Comparison of ENCODE assay signal across 8 cellular contexts in the genomic region with DNA sequence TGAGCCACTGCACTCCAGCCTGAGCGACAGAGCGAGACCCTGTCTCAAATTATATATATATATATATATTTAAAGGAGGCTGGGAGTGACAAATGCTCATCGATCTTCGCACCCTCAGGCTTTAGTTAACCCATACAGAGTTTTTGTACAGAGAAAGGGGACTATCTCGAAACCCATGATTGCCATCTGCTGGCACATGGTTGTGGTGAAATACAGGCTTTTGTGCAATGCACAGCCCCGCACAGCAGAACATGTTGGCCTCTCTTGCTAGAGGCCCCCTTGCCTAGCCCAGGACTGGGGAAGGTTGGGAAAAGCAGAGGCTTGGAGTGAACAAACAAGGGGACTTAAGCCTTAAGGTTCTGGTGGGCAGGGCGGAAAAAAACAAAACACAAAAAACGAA. TPM values are rescaled to one million over a fixed set of nuclear protein-coding genes. Genes with fewer than 3 reads are reported as not detected.
DNase-seq lines count a peak whose midpoint lies in the region; ATAC-seq and TF ChIP-seq lines count a peak whose summit lies in the region.

No MANE protein-coding gene starts in this region.

- TF ChIP-seq CTCF in HCT116 (IDR thresholded peaks at IDR 0.05 in 2 of 3, conservative IDR thresholded peaks at IDR 0.05 in 1 of 3; ENCODE audit: borderline replicate concordance in 1 of 3, insufficient read depth in 1 of 3, low read depth in 2 of 3, low read length in 2 of 3) (peak; percentile 45 to 49 (median 48); a peak in 5 of 6 replicates), Panc1 (IDR thresholded peaks at IDR 0.05) (no peak; the same call in 1 of the 2 replicates), thyroid gland (IDR thresholded peaks at IDR 0.05) (no peak), vagina (IDR thresholded peaks at IDR 0.05) (no peak)

- RAD21 ChIA-PET in HCT116 (lab: Charles Lee; ENCODE audit: low non-redundant PET in 1 of 2, low total read pairs in 2 of 2, uncharacterized antibody in 2 of 2, unreplicated experiment in 2 of 2), result no interaction called here

- H3K27ac ChIP-seq in HCT116 (ENCODE audit: low read depth, low read length) (no peak overlapping the region), Panc1 (ENCODE audit: low read length) (no peak overlapping the region), thyroid gland (no peak overlapping the region), vagina (no peak overlapping the region)

- no peak overlapping the region for H3K9ac ChIP-seq in HCT116 (ENCODE audit: low read length)

- in situ Hi-C loops in Panc1 (cut with HindIII; ENCODE audit: low pct_unique_long_range_greater_than_20kb, low sequenced_read_pairs), result no loop called here

- intact Hi-C loops in HCT116 (cut with micrococcal nuclease) (no loop called here), Panc1 (cut with micrococcal nuclease; ENCODE audit: unreplicated experiment) (no loop called here), thyroid gland (cut with DNase I) (loop anchor here (10.0 kb wide), 1 partner anchor 74 kb away; the partner anchor contains the start of gene MADD), vagina (cut with DNase I) (no loop called here)

- CTCF ChIA-PET in HCT116 (lab: Charles Lee), result interaction anchor here (1.7 kb wide), 1 partner anchor 115 kb away, joined by 4 read pairs; no protein-coding TSS in a partner anchor
- CTCF ChIA-PET in Panc1 (lab: Charles Lee), result interaction anchor here (0.6 kb wide), 1 partner anchor 279 kb away, joined by 7 read pairs; no protein-coding TSS in a partner anchor

- H3K4me1 ChIP-seq in HCT116 (ENCODE audit: control insufficient read depth in 1 of 2, insufficient read depth in 2 of 2, low read length in 2 of 2) (no peaks in the 10 kb centered on the region), Panc1 (ENCODE audit: control insufficient read depth, insufficient read depth, low read length) (no peaks in the 10 kb centered on the region), thyroid gland (no peaks in the 10 kb centered on the region), vagina (no peaks in the 10 kb centered on the region)

- no peak overlapping the region for H3K4me2 ChIP-seq in HCT116 (ENCODE audit: low read length)

- peak overlapping the region; percentile 54 for H2AFZ ChIP-seq in HCT116 (ENCODE audit: low read depth, low read length, poor library complexity, severe bottlenecking)

- H3K27me3 ChIP-seq in HCT116 (ENCODE audit: insufficient read depth, low read length) (no peaks in the 10 kb centered on the region), Panc1 (ENCODE audit: control insufficient read depth, insufficient read depth, low read length) (no peaks in the 10 kb centered on the region), thyroid gland (no peaks in the 10 kb centered on the region), vagina (no peaks in the 10 kb centered on the region)

- H3K4me3 ChIP-seq in HCT116 (replicated peaks in 1 of 2; ENCODE audit: low read depth in 1 of 2, low read length in 2 of 2), result no peak overlapping the region
- no peak overlapping the region for H3K4me3 ChIP-seq in Panc1 (ENCODE audit: low read depth in 2 of 2, low read length in 2 of 2)
- no peak overlapping the region for H3K4me3 ChIP-seq in thyroid gland (replicated peaks in 1 of 3)
- no peak overlapping the region for H3K4me3 ChIP-seq in vagina

- ATAC-seq in HCT116 (peak; percentile 80), Panc1 (peak; percentile 74)

- no peak for TF ChIP-seq POLR2A in HCT116 (IDR thresholded peaks at IDR 0.05; ENCODE audit: borderline replicate concordance, extremely low read depth, insufficient read depth, insufficient read length)
- no peak for TF ChIP-seq POLR2A in thyroid gland (IDR thresholded peaks at IDR 0.05)
- no peak for TF ChIP-seq POLR2A in vagina (IDR thresholded peaks at IDR 0.05)

- BruUV-seq in HCT116 (replicated peaks; lab: Mats Ljungman, UMichigan) (no TSS peak), Panc1 (replicated peaks; lab: Mats Ljungman, UMichigan) (no TSS peak)

- 81 to 85% methylated on average over 7 of the region's 8 CpGs for WGBS in thyroid gland, 2 donors

- no peaks in the 10 kb centered on the region for H4K20me1 ChIP-seq in HCT116 (ENCODE audit: insufficient read depth)

- H3K79me2 ChIP-seq in HCT116 (ENCODE audit: insufficient read depth, low read length), result no peaks in the 10 kb centered on the region

- peak; percentile 65 for TF ChIP-seq RAD21 in HCT116 (IDR thresholded peaks at IDR 0.05; ENCODE audit: low read depth)

- H3K9me2 ChIP-seq in HCT116 (ENCODE audit: insufficient read depth), result no peaks in the 10 kb centered on the region

- H3K36me3 ChIP-seq in HCT116 (ENCODE audit: control insufficient read depth in 1 of 2, insufficient read depth in 2 of 2, low read length in 2 of 2), result no peaks in the 10 kb centered on the region
- no peaks in the 10 kb centered on the region for H3K36me3 ChIP-seq in Panc1 (ENCODE audit: control insufficient read depth, insufficient read depth, low read length)
- H3K36me3 ChIP-seq in thyroid gland, result no peaks in the 10 kb centered on the region
- H3K36me3 ChIP-seq in vagina, result no peaks in the 10 kb centered on the region

- POLR2A ChIA-PET in HCT116 (lab: Charles Lee), result no interaction called here
- POLR2A ChIA-PET in Panc1 (lab: Charles Lee), result interaction anchor here (0.6 kb wide), 1 partner anchor 1517 kb away, joined by 6 read pairs; no protein-coding TSS in a partner anchor

- H3K9me3 ChIP-seq in HCT116 (ENCODE audit: control insufficient read depth in 1 of 2, insufficient read depth in 1 of 2, low read depth in 1 of 2, low read length in 2 of 2) (no peaks in the 10 kb centered on the region), Panc1 (ENCODE audit: control insufficient read depth, insufficient read depth, low read depth, low read length) (no peaks in the 10 kb centered on the region), thyroid gland (no peaks in the 10 kb centered on the region), vagina (no peaks in the 10 kb centered on the region)

- DNase-seq in D341Med (ENCODE audit: low spot score) (peak; percentile 78), HCT116 (ENCODE audit: low read depth, low spot score) (peak; percentile 32), Panc1 (ENCODE audit: low read depth, low spot score) (no peak), germinal center (ENCODE audit: low spot score) (peak; percentile 67), activated gamma-delta T cell (lab: John Stamatoyannopoulos, UW) (no peak), globus pallidus (ENCODE audit: low spot score) (no peak), thyroid gland (no peak), vagina (ENCODE audit: extremely low spot score in 2 of 2) (no peak)

TF ChIP-seq in HCT116, 20 proteins besides CTCF, POLR2A, EP300 and RAD21 (continues in another document):
- TF ChIP-seq SP1 (IDR thresholded peaks at IDR 0.05; ENCODE audit: low read depth) (no peak), JUND (IDR thresholded peaks at IDR 0.05) (no peak), SRF (IDR thresholded peaks at IDR 0.05; ENCODE audit: low read depth) (no peak), ZFX (IDR thresholded peaks at IDR 0.05) (no peak), ZNF274 (IDR thresholded peaks at IDR 0.05; ENCODE audit: low read depth, low read length) (no peak), ELF1 (IDR thresholded peaks at IDR 0.05; ENCODE audit: borderline replicate concordance, low read depth) (no peak), FOSL1 (IDR thresholded peaks at IDR 0.05; ENCODE audit: low read depth) (no peak), EZH2phosphoT487 (IDR thresholded peaks at IDR 0.05; ENCODE audit: borderline replicate concordance) (no peak), EGR1 (IDR thresholded peaks at IDR 0.05; ENCODE audit: low read depth) (no peak), YY1 (IDR thresholded peaks at IDR 0.05; ENCODE audit: extremely low read depth, insufficient replicate concordance, low read depth, low read length) (no peak)
- TF ChIP-seq, protein P1, sequence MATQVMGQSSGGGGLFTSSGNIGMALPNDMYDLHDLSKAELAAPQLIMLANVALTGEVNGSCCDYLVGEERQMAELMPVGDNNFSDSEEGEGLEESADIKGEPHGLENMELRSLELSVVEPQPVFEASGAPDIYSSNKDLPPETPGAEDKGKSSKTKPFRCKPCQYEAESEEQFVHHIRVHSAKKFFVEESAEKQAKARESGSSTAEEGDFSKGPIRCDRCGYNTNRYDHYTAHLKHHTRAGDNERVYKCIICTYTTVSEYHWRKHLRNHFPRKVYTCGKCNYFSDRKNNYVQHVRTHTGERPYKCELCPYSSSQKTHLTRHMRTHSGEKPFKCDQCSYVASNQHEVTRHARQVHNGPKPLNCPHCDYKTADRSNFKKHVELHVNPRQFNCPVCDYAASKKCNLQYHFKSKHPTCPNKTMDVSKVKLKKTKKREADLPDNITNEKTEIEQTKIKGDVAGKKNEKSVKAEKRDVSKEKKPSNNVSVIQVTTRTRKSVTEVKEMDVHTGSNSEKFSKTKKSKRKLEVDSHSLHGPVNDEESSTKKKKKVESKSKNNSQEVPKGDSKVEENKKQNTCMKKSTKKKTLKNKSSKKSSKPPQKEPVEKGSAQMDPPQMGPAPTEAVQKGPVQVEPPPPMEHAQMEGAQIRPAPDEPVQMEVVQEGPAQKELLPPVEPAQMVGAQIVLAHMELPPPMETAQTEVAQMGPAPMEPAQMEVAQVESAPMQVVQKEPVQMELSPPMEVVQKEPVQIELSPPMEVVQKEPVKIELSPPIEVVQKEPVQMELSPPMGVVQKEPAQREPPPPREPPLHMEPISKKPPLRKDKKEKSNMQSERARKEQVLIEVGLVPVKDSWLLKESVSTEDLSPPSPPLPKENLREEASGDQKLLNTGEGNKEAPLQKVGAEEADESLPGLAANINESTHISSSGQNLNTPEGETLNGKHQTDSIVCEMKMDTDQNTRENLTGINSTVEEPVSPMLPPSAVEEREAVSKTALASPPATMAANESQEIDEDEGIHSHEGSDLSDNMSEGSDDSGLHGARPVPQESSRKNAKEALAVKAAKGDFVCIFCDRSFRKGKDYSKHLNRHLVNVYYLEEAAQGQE (IDR thresholded peaks at IDR 0.05; ENCODE audit: low read depth), result no peak
- TF ChIP-seq, protein P2, sequence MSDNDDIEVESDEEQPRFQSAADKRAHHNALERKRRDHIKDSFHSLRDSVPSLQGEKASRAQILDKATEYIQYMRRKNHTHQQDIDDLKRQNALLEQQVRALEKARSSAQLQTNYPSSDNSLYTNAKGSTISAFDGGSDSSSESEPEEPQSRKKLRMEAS (IDR thresholded peaks at IDR 0.05), result no peak

RNA-seq across cellular contexts. Expression of gene MYBPC3, which starts 3.6 kb away (rescaled TPM):
- total RNA-seq in HCT116 (2021; ENCODE audit: unreplicated experiment) (0.25 TPM), Panc1 (2021; ENCODE audit: unreplicated experiment) (not detected), thyroid gland (not detected), vagina (not detected)
- polyA plus RNA-seq in HCT116 (2012), result 0.12 and 0.18 TPM in 2 replicates
- polyA plus RNA-seq in Panc1 (2012; ENCODE audit: insufficient read length), result not detected

RNA-seq across cellular contexts. Expression of gene SPI1, which starts 29.5 kb away (rescaled TPM):
- total RNA-seq in HCT116 (2021; ENCODE audit: unreplicated experiment) (0.32 TPM), Panc1 (2021; ENCODE audit: unreplicated experiment) (0.31 TPM), thyroid gland (10 to 100 TPM in 1 of 4 donors, 1 to 10 TPM in 3; 4.8 to 18.0 (median 5.8) TPM), vagina (15.5 TPM)
- not detected in 2 replicates for polyA plus RNA-seq in HCT116 (2012)
- not detected for polyA plus RNA-seq in Panc1 (2012; ENCODE audit: insufficient read length)

RNA-seq across cellular contexts. Expression of gene SLC39A13, which starts 59.5 kb away (rescaled TPM):
- total RNA-seq in HCT116 (2021; ENCODE audit: unreplicated experiment), result 23.9 TPM
- 15.9 and 17.1 TPM in 2 replicates for polyA plus RNA-seq in HCT116 (2012)
- total RNA-seq in Panc1 (2021; ENCODE audit: unreplicated experiment), result 50.2 TPM
- polyA plus RNA-seq in Panc1 (2012; ENCODE audit: insufficient read length), result 71.3 TPM
- 10 to 100 TPM; 51.3 to 84.3 (median 66.8) TPM for total RNA-seq in thyroid gland
- 53.5 TPM for total RNA-seq in vagina

Comparison
In these comparisons a context has a peak if more than half of its experiments do, and no peak if none do; other contexts are left out.
1. DNase-seq: peak in D341Med (single experiment), HCT116 (single experiment) and germinal center (single experiment); none in Panc1 (single experiment), activated gamma-delta T cell (single experiment), globus pallidus (single experiment), thyroid gland (0 of 2) and vagina (0 of 2).
2. CTCF ChIP-seq: peak in HCT116 (3 of 3); none in Panc1 (single experiment), thyroid gland (0 of 6) and vagina (0 of 3).